Comparison of ENCODE assay signal across 8 cellular contexts in genomic region chr1:181104042-181104789, GRCh38. TPM values are rescaled to one million over a fixed set of nuclear protein-coding genes. Genes with fewer than 3 reads are reported as not detected.
DNase-seq lines count a peak whose midpoint lies in the region; ATAC-seq and TF ChIP-seq lines count a peak whose summit lies in the region.

No MANE protein-coding gene starts in this region.

- H3K27ac Mint-ChIP-seq in T-cell (peak overlapping the region; percentile 85 to 89), progenitor cell of endocrine pancreas (peak overlapping the region; percentile 96)

- TF ChIP-seq CTCF in AG04449 (IDR thresholded peaks at IDR 0.05; ENCODE audit: insufficient read depth, low read length, missing control alignments): no peak
- no peak for TF ChIP-seq CTCF in foreskin fibroblast (IDR thresholded peaks at IDR 0.05; ENCODE audit: low read depth, low read length)
- TF ChIP-seq CTCF in progenitor cell of endocrine pancreas (IDR thresholded peaks at IDR 0.05; ENCODE audit: unreplicated experiment): no peak

- peak overlapping the region; percentile 76 for H3K4me3 ChIP-seq in AG04449 (ENCODE audit: low read depth, low read length)
- H3K4me3 ChIP-seq in foreskin fibroblast (ENCODE audit: low read depth in 1 of 2, low read length in 2 of 2): peak overlapping the region; percentile 74 to 79

- H3K27me3 Mint-ChIP-seq in T-cell (peaks cover 0 to 3% of the 10 kb centered on the region in 2 donors), progenitor cell of endocrine pancreas (peaks cover 66% of the 10 kb centered on the region)

- H3K4me1 Mint-ChIP-seq in T-cell (peaks cover 67 to 71% (median 70%) of the 10 kb centered on the region in 3 donors), progenitor cell of endocrine pancreas (ENCODE audit: low read depth) (peaks cover 48% of the 10 kb centered on the region)

- DNase-seq in AG04449 (ENCODE audit: low read depth, low spot score) (no peak), T-cell (peak in 2 of 34 experiments; percentile 24 to 30), foreskin fibroblast (no peak), progenitor cell of endocrine pancreas (ENCODE audit: low spot score, unreplicated experiment) (no peak), GDM1 (lab: John Stamatoyannopoulos, UW) (no peak)

- H3K4me3 Mint-ChIP-seq in T-cell: peak overlapping the region; percentile 77 to 83 (median 78)
- H3K4me3 Mint-ChIP-seq in progenitor cell of endocrine pancreas (ENCODE audit: low read depth): peak overlapping the region; percentile 88

- POLR2A ChIA-PET in AG04449 (lab: Yijun Ruan, JAX) (interaction anchor here (0.7 to 4.0 kb wide), 7 partner anchors 8 to 32 kb away, joined by 3 to 40 read pairs (median 11); partner anchors contain the start of gene IER5), T-cell (lab: Charles Lee) (interaction anchor here (0.5 to 5.7 kb wide), 6 partner anchors 8 to 82 kb away, joined by 3 to 147 read pairs (median 11); partner anchors contain the start of genes IER5 (in 1 of the 2), MR1 (in 1 of the 2) and STX6 (in 1 of the 2))

- ATAC-seq in GM21786 (IDR thresholded peaks at IDR 0.05; ENCODE audit: unreplicated experiment) (peak; percentile 14), T-cell (replicated peaks in 1 of 4) (peak in 2 of 4 experiments; percentile 37 to 41), HG02798 (IDR thresholded peaks at IDR 0.05; ENCODE audit: poor library complexity, unreplicated experiment) (no peak), HG03196 (IDR thresholded peaks at IDR 0.05; ENCODE audit: unreplicated experiment) (no peak)

- H3K9me3 Mint-ChIP-seq in T-cell (no peaks in the 10 kb centered on the region), progenitor cell of endocrine pancreas (ENCODE audit: low read depth) (no peaks in the 10 kb centered on the region)

- H3K36me3 Mint-ChIP-seq in T-cell (no peaks in the 10 kb centered on the region), progenitor cell of endocrine pancreas (ENCODE audit: insufficient read depth) (no peaks in the 10 kb centered on the region)

- CTCF ChIA-PET in AG04449 (lab: Yijun Ruan, JAX): interaction anchor here (1.0 to 3.0 kb wide), 9 partner anchors 9 to 69 kb away, joined by 3 to 15 read pairs (median 4); no protein-coding TSS in a partner anchor
- CTCF ChIA-PET in T-cell (lab: Charles Lee): interaction anchor here (0.6 to 2.1 kb wide), 9 partner anchors 11 to 602 kb away, joined by 3 to 33 read pairs (median 5); partner anchors contain the start of gene ACBD6 (in 1 of the 2)

RNA-seq across cellular contexts. Expression of gene IER5, which starts 15.7 kb away (rescaled TPM):
- total RNA-seq in T-cell: 10 to 100 TPM; 26.6 to 85.5 (median 32.2) TPM
- 1.7 and 2.3 TPM in 2 replicates for total RNA-seq in progenitor cell of endocrine pancreas
